4 cellular contexts compared by ENCODE assay signal in genomic region chr3:124540550-124541201, GRCh38.
"Had no signal": no experiment of that assay in that cellular context is flagged by ENCODE, and none has a peak within 500 bp of the region (broad histone marks: within the 10 kb centered on the region; RNA-seq: fewer than 3 reads in every experiment).

No MANE protein-coding gene starts in this region.

- DNase-seq: H9, HCEC 1CT, IMR-90 had no signal

- ATAC-seq: GM23338 had no signal

- H3K4me3 ChIP-seq: GM23338 had no signal
